Comparison of ENCODE assay signal across 16 cellular contexts in genomic region chr1:192993426-192994085, GRCh38.
DNase-seq lines count a peak whose midpoint lies in the region; ATAC-seq and TF ChIP-seq lines count a peak whose summit lies in the region.
"Had no signal": no experiment of that assay in that cellular context is flagged by ENCODE, and none has a peak within 500 bp of the region (broad histone marks: within the 10 kb centered on the region; RNA-seq: fewer than 3 reads in every experiment).

No MANE protein-coding gene starts in this region.

- no peaks in the 10 kb centered on the region for H3K4me1 Mint-ChIP-seq in activated T-cell treated with anti-CD3 and anti-CD28 coated beads, Interleukin-2, amount 50 U/mL, for 4 hours (ENCODE audit: low read depth)
- H3K4me1 Mint-ChIP-seq in endothelial cell (ENCODE audit: unreplicated experiment): no peaks in the 10 kb centered on the region

- H3K36me3 ChIP-seq in smooth muscle cell (ENCODE audit: low read depth): no peaks in the 10 kb centered on the region

- no peaks in the 10 kb centered on the region for H3K27me3 Mint-ChIP-seq in activated T-cell treated with anti-CD3 and anti-CD28 coated beads, Interleukin-2, amount 50 U/mL, for 4 hours (ENCODE audit: low read depth)
- H3K27me3 Mint-ChIP-seq in endothelial cell (ENCODE audit: unreplicated experiment): peaks cover 3% of the 10 kb centered on the region
- H3K27me3 Mint-ChIP-seq: activated naive CD8-positive, alpha-beta T cell; CD8-positive, alpha-beta memory T cell had no signal

- H3K36me3 Mint-ChIP-seq in activated T-cell treated with anti-CD3 and anti-CD28 coated beads, Interleukin-2, amount 50 U/mL, for 4 hours (ENCODE audit: insufficient read depth): peaks cover 21% of the 10 kb centered on the region
- H3K36me3 Mint-ChIP-seq in endothelial cell (ENCODE audit: low read depth, unreplicated experiment): peaks cover 11% of the 10 kb centered on the region

- H3K27ac ChIP-seq in smooth muscle cell (ENCODE audit: low read depth): peak overlapping the region; percentile 65
- H3K27ac ChIP-seq: cardiac muscle cell, VCaP had no signal

- H3K9me3 Mint-ChIP-seq in activated T-cell treated with anti-CD3 and anti-CD28 coated beads, Interleukin-2, amount 50 U/mL, for 4 hours: peaks cover 3% of the 10 kb centered on the region
- no peaks in the 10 kb centered on the region for H3K9me3 Mint-ChIP-seq in endothelial cell (ENCODE audit: unreplicated experiment)

- H3F3A ChIP-seq in smooth muscle cell (ENCODE audit: low read depth): no peaks in the 10 kb centered on the region

- no peak overlapping the region for H3K27ac Mint-ChIP-seq in endothelial cell (ENCODE audit: unreplicated experiment)
- H3K27ac Mint-ChIP-seq: activated naive CD8-positive, alpha-beta T cell had no signal

- no peak overlapping the region for H3K9ac ChIP-seq in smooth muscle cell (ENCODE audit: low read depth)

- peak; percentile 32 to 37 for ATAC-seq in activated T-cell treated with anti-CD3 and anti-CD28 coated beads, Interleukin-2, amount 50 U/mL, for 4 hours
- ATAC-seq in HG03039 (IDR thresholded peaks at IDR 0.05; ENCODE audit: unreplicated experiment): peak; percentile 58
- ATAC-seq in GM21515 (IDR thresholded peaks at IDR 0.05; ENCODE audit: unreplicated experiment): no peak

- intact Hi-C loops in cardiac septum (cut with DNase I): no loop called here

- no peaks in the 10 kb centered on the region for H4K20me1 ChIP-seq in smooth muscle cell (ENCODE audit: low read depth)

- H3K27me3 ChIP-seq in smooth muscle cell (ENCODE audit: low read depth): no peaks in the 10 kb centered on the region
- H3K27me3 ChIP-seq: cardiac muscle cell had no signal

- no peaks in the 10 kb centered on the region for H3K79me2 ChIP-seq in smooth muscle cell (ENCODE audit: low read depth)

- H3K9me3 ChIP-seq in smooth muscle cell (replicated peaks; ENCODE audit: low read depth): peaks cover 8% of the 10 kb centered on the region

- H3K4me1 ChIP-seq in smooth muscle cell (ENCODE audit: low read depth): no peaks in the 10 kb centered on the region

- no peak for DNase-seq in activated T-cell treated with anti-CD3 and anti-CD28 coated beads, Interleukin-2, amount 50 U/mL, for 4 hours
- no peak for DNase-seq in activated T-cell treated with anti-CD3 and anti-CD28 coated beads, Interleukin-2, amount 50 U/mL, for 1 hour
- peak; percentile 71 for DNase-seq in amniotic epithelial cell (ENCODE audit: low read depth)
- no peak for DNase-seq in smooth muscle cell (lab: John Stamatoyannopoulos, UW; ENCODE audit: unreplicated experiment)
- DNase-seq in endothelial cell (ENCODE audit: low spot score): no peak
- DNase-seq in cardiac septum (ENCODE audit: low spot score): no peak
- DNase-seq: activated CD8-positive, alpha-beta memory T cell treated with anti-CD3 and anti-CD28 coated beads, Interleukin-2, amount 50 U/mL, for 48 hours; CD8-positive, alpha-beta memory T cell; effector CD4-positive, alpha-beta T cell; NCI-H1105 treated with DMSO at 0.1 percent for 48 hours; stimulated activated naive CD4-positive, alpha-beta T cell treated with Interleukin-2 at 50 U/mL for 16 hours had no signal

- no peak overlapping the region for H3K4me3 ChIP-seq in smooth muscle cell
- H3K4me3 ChIP-seq: cardiac muscle cell had no signal

- TF ChIP-seq CTCF in smooth muscle cell (IDR thresholded peaks at IDR 0.05; ENCODE audit: borderline replicate concordance, insufficient read depth, poor library complexity, severe bottlenecking) (no peak), endothelial cell (IDR thresholded peaks at IDR 0.05; ENCODE audit: unreplicated experiment) (no peak)

- H3K4me3 Mint-ChIP-seq in activated T-cell treated with anti-CD3 and anti-CD28 coated beads, Interleukin-2, amount 50 U/mL, for 4 hours: no peak overlapping the region
- H3K4me3 Mint-ChIP-seq in endothelial cell (ENCODE audit: unreplicated experiment): no peak overlapping the region
- H3K4me3 Mint-ChIP-seq: activated naive CD8-positive, alpha-beta T cell; CD8-positive, alpha-beta memory T cell had no signal

- WGBS in smooth muscle cell (ENCODE audit: low lambda C conversion rate): 58% methylated on average over 10 of the region's 10 CpGs

- H2AFZ ChIP-seq in smooth muscle cell (ENCODE audit: low read depth): no peak overlapping the region

- H3K4me2 ChIP-seq in smooth muscle cell: peak overlapping the region; percentile 15
